ENCODE assay signal across 37 cellular contexts in genomic region chr3:3088066-3088465, GRCh38. TPM values are rescaled to one million over a fixed set of nuclear protein-coding genes. Genes with fewer than 3 reads are reported as not detected.
"Had no signal": no experiment of that assay in that cellular context is flagged by ENCODE, and none has a peak within 500 bp of the region (broad histone marks: within the 10 kb centered on the region; RNA-seq: fewer than 3 reads in every experiment).

No MANE protein-coding gene starts in this region.

- H3K36me3 ChIP-seq: ascending aorta, cardiac muscle cell, MG63, SJSA1 had no signal

- DNase-seq: activated CD4-positive, alpha-beta T cell treated with anti-CD3 and anti-CD28 coated beads for 36 hours; activated CD4-positive, alpha-beta T cell treated with anti-CD3 and anti-CD28 coated beads, Interleukin-2, amount 10 ng/mL, durations not matched to agents 7 days and 5 days; activated CD4-positive, alpha-beta T cell treated with anti-CD3 and anti-CD28 coated beads, Interleukin-2, amount 50 U/mL, for 48 hours; activated CD8-positive, alpha-beta T cell treated with anti-CD3 and anti-CD28 coated beads, Interleukin-2, amount 10 ng/mL, durations not matched to agents 7 days and 5 days; activated gamma-delta T cell; activated naive CD4-positive, alpha-beta T cell treated with Interleukin-2 at 50 U/mL for 16 hours; activated naive CD8-positive, alpha-beta T cell treated with anti-CD3 and anti-CD28 coated beads, Interleukin-2, amount 10 ng/mL, durations not matched to agents 7 days and 5 days; activated T-cell treated with anti-CD3 and anti-CD28 coated beads, Interleukin-2, amount 50 U/mL, for 24 hours; amygdala; Kasumi-1; KG1; MG63; MV-4-11; NCI-H1092; NCI-H1436 treated with DMSO at 0.1 percent for 48 hours; NCI-H1694 treated with DMSO at 0.1 percent for 48 hours; NCI-H2029; NCI-H2171 treated with DMSO at 0.1 percent for 48 hours; NCI-H226; NCI-H446 treated with DMSO at 0.1 percent for 48 hours; NCI-H524; NCI-H82; OCI-M1; SHP77 treated with DMSO at 0.1 percent for 48 hours had no signal

- ATAC-seq: activated CD4-positive, alpha-beta T cell treated with anti-CD3 and anti-CD28 coated beads for 36 hours; activated CD4-positive, CD25-positive, alpha-beta regulatory T cell treated with anti-CD3 and anti-CD28 coated beads, Interleukin-2, amount 50 U/mL, for 24 hours; activated CD8-positive, alpha-beta T cell treated with anti-CD3 and anti-CD28 coated beads, Interleukin-2, amount 10 ng/mL, durations not matched to agents 7 days and 5 days had no signal

- H3K27me3 ChIP-seq: ascending aorta, cardiac muscle cell, MG63, SJSA1 had no signal

- FAIRE-seq: TTC549 had no signal

- H3K4me1 ChIP-seq: ascending aorta, SJSA1 had no signal

- H3K4me3 Mint-ChIP-seq: activated CD4-positive, alpha-beta T cell treated with anti-CD3 and anti-CD28 coated beads for 36 hours; activated CD4-positive, alpha-beta T cell treated with anti-CD3 and anti-CD28 coated beads, Interleukin-2, amount 10 ng/mL, durations not matched to agents 7 days and 5 days; activated CD8-positive, alpha-beta T cell treated with anti-CD3 and anti-CD28 coated beads, Interleukin-2, amount 10 ng/mL, durations not matched to agents 7 days and 5 days; activated naive CD4-positive, alpha-beta T cell treated with anti-CD3 and anti-CD28 coated beads, Interleukin-2, amount 50 U/mL, for 24 hours; activated naive CD8-positive, alpha-beta T cell treated with anti-CD3 and anti-CD28 coated beads, Interleukin-2, amount 10 ng/mL, durations not matched to agents 7 days and 5 days; activated T-cell treated with anti-CD3 and anti-CD28 coated beads, Interleukin-2, amount 50 U/mL, for 24 hours; central memory CD8-positive, alpha-beta T cell; T-helper 1 cell treated with Interleukin-12 subunit alpha and Interleukin-12 subunit beta and Interleukin-4 antibody, amounts not matched to agents 30 μg/mL and 1 μg/mL, for 36 hours; T-helper 2 cell treated with Interferon-gamma antibody and Interleukin-4, amounts not matched to agents 5 μg/mL and 100 μg/mL, for 36 hours had no signal

- H3K4me2 ChIP-seq: SK-N-SH had no signal

- H3K27ac ChIP-seq: ascending aorta, cardiac muscle cell, SJSA1 had no signal

- H3K9me3 ChIP-seq: ascending aorta, MG63, SJSA1, SK-N-SH had no signal

- H3K9ac ChIP-seq: SK-N-SH had no signal

- H3K9me3 Mint-ChIP-seq: activated CD4-positive, alpha-beta T cell treated with anti-CD3 and anti-CD28 coated beads, Interleukin-2, amount 10 ng/mL, durations not matched to agents 7 days and 5 days; activated naive CD4-positive, alpha-beta T cell treated with anti-CD3 and anti-CD28 coated beads, Interleukin-2, amount 50 U/mL, for 24 hours; activated naive CD8-positive, alpha-beta T cell treated with anti-CD3 and anti-CD28 coated beads, Interleukin-2, amount 10 ng/mL, durations not matched to agents 7 days and 5 days; activated T-cell treated with anti-CD3 and anti-CD28 coated beads, Interleukin-2, amount 50 U/mL, for 24 hours; activated T-helper 2 cell treated with anti-CD3 and anti-CD28 coated beads, Interferon-gamma antibody, Interleukin-2, Interleukin-4, amounts not matched to agents 10 μg/mL and 5 μg/mL and 100 μg/mL, durations not matched to agents 14 hours and 24 hours and 36 hours; central memory CD8-positive, alpha-beta T cell; T-helper 1 cell treated with Interleukin-12 subunit alpha and Interleukin-12 subunit beta and Interleukin-4 antibody, amounts not matched to agents 30 μg/mL and 1 μg/mL, for 36 hours; T-helper 2 cell treated with Interferon-gamma antibody and Interleukin-4, amounts not matched to agents 5 μg/mL and 100 μg/mL, for 36 hours had no signal

- H3K27me3 Mint-ChIP-seq: activated CD4-positive, alpha-beta T cell treated with anti-CD3 and anti-CD28 coated beads for 36 hours; activated CD4-positive, alpha-beta T cell treated with anti-CD3 and anti-CD28 coated beads, Interleukin-2, amount 10 ng/mL, durations not matched to agents 7 days and 5 days; activated naive CD8-positive, alpha-beta T cell treated with anti-CD3 and anti-CD28 coated beads, Interleukin-2, amount 10 ng/mL, durations not matched to agents 7 days and 5 days; activated T-cell treated with anti-CD3 and anti-CD28 coated beads, Interleukin-2, amount 50 U/mL, for 24 hours; central memory CD8-positive, alpha-beta T cell had no signal

- H3K36me3 Mint-ChIP-seq: activated naive CD4-positive, alpha-beta T cell treated with anti-CD3 and anti-CD28 coated beads, Interleukin-2, amount 50 U/mL, for 24 hours; activated naive CD8-positive, alpha-beta T cell treated with anti-CD3 and anti-CD28 coated beads, Interleukin-2, amount 10 ng/mL, durations not matched to agents 7 days and 5 days had no signal

- H3K27ac Mint-ChIP-seq: activated CD4-positive, alpha-beta T cell treated with anti-CD3 and anti-CD28 coated beads for 36 hours; activated CD4-positive, alpha-beta T cell treated with anti-CD3 and anti-CD28 coated beads, Interleukin-2, amount 10 ng/mL, durations not matched to agents 7 days and 5 days; activated CD8-positive, alpha-beta T cell treated with anti-CD3 and anti-CD28 coated beads, Interleukin-2, amount 10 ng/mL, durations not matched to agents 7 days and 5 days; activated naive CD4-positive, alpha-beta T cell treated with anti-CD3 and anti-CD28 coated beads, Interleukin-2, amount 50 U/mL, for 24 hours; activated naive CD8-positive, alpha-beta T cell treated with anti-CD3 and anti-CD28 coated beads, Interleukin-2, amount 10 ng/mL, durations not matched to agents 7 days and 5 days; activated T-cell treated with anti-CD3 and anti-CD28 coated beads, Interleukin-2, amount 50 U/mL, for 24 hours; activated T-helper 2 cell treated with anti-CD3 and anti-CD28 coated beads, Interferon-gamma antibody, Interleukin-2, Interleukin-4, amounts not matched to agents 10 μg/mL and 5 μg/mL and 100 μg/mL, durations not matched to agents 14 hours and 24 hours and 36 hours; T-helper 1 cell treated with Interleukin-12 subunit alpha and Interleukin-12 subunit beta and Interleukin-4 antibody, amounts not matched to agents 30 μg/mL and 1 μg/mL, for 36 hours; T-helper 2 cell treated with Interferon-gamma antibody and Interleukin-4, amounts not matched to agents 5 μg/mL and 100 μg/mL, for 36 hours had no signal

- H3K9me2 ChIP-seq: SK-N-SH had no signal

- H3K4me3 ChIP-seq: ascending aorta, cardiac muscle cell, MG63, SJSA1 had no signal

- H3K4me1 Mint-ChIP-seq: activated CD4-positive, alpha-beta T cell treated with anti-CD3 and anti-CD28 coated beads for 36 hours; activated CD4-positive, alpha-beta T cell treated with anti-CD3 and anti-CD28 coated beads, Interleukin-2, amount 10 ng/mL, durations not matched to agents 7 days and 5 days; activated naive CD4-positive, alpha-beta T cell treated with anti-CD3 and anti-CD28 coated beads, Interleukin-2, amount 50 U/mL, for 24 hours; activated naive CD8-positive, alpha-beta T cell treated with anti-CD3 and anti-CD28 coated beads, Interleukin-2, amount 10 ng/mL, durations not matched to agents 7 days and 5 days; central memory CD8-positive, alpha-beta T cell had no signal

RNA-seq across cellular contexts. Expression of gene IL5RA, which starts 22.1 kb away (rescaled TPM):
- total RNA-seq: activated CD4-positive, alpha-beta T cell treated with anti-CD3 and anti-CD28 coated beads, Interleukin-2, amount 10 ng/mL, durations not matched to agents 7 days and 5 days; activated CD8-positive, alpha-beta T cell treated with anti-CD3 and anti-CD28 coated beads, Interleukin-2, amount 10 ng/mL, durations not matched to agents 7 days and 5 days; activated T-helper 2 cell treated with anti-CD3 and anti-CD28 coated beads, Interferon-gamma antibody, Interleukin-2, Interleukin-4, amounts not matched to agents 10 μg/mL and 5 μg/mL and 100 μg/mL, durations not matched to agents 14 hours and 24 hours and 36 hours; ascending aorta; cardiac muscle cell; chondrocyte; RPMI7951; SJSA1 had no signal
- polyA plus RNA-seq: cardiac muscle cell, SK-N-SH had no signal
